ENCODE assay signal across 17 cellular contexts in the genomic region with DNA sequence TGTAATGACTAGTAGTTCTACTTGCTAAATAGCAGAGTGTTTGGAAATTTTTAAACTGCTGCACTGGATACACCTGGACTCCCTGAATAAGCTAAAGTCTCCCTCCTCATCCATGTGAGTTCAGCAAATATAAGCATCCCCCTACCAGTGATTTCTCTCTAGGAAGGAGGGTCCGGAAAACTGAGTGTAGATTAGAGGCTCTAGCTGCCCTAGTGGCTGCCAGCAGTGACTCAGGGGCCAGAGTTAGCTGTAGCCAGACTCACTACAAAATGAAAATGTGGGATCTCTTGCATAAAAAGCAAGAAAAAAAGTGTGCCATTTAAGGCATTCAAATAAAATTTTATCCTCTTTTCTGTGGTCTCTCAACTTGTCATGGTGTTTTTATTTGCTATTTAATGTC.
DNase-seq lines count a peak whose midpoint lies in the region; ATAC-seq and TF ChIP-seq lines count a peak whose summit lies in the region.
"Had no signal": no experiment of that assay in that cellular context is flagged by ENCODE, and none has a peak within 500 bp of the region (broad histone marks: within the 10 kb centered on the region; RNA-seq: fewer than 3 reads in every experiment).

No MANE protein-coding gene starts in this region.

- no peaks in the 10 kb centered on the region for H3F3A ChIP-seq in GM23338 (replicated peaks; ENCODE audit: low read depth)

- H4K20me1 ChIP-seq in GM23338 (replicated peaks; ENCODE audit: insufficient read depth) = no peaks in the 10 kb centered on the region

- H3K9me2 ChIP-seq in GM23338 (ENCODE audit: insufficient read depth) = 0 out of 2 replicates have a peak, but pooled peaks cover 4% of the 10 kb centered on the region

- H3K4me3 Mint-ChIP-seq in GM23338 (no peak overlapping the region), type B pancreatic cell (no peak overlapping the region), HFFc6 (no peak overlapping the region)
- H3K4me3 Mint-ChIP-seq: CD4-positive, alpha-beta T cell; H9; IgD-negative memory B cell had no signal

- no peak for TF ChIP-seq CTCF in GM23338 (conservative IDR thresholded peaks at IDR 0.05; ENCODE audit: low read depth in 2 of 2)
- TF ChIP-seq CTCF in type B pancreatic cell (conservative IDR thresholded peaks at IDR 0.05) = peak; percentile 36
- no peak for TF ChIP-seq CTCF in HFFc6 (IDR thresholded peaks at IDR 0.05)

- H3K4me1 Mint-ChIP-seq in GM23338 = peaks cover 7% of the 10 kb centered on the region; the same call in 1 of the 3 replicates
- H3K4me1 Mint-ChIP-seq in type B pancreatic cell (ENCODE audit: unreplicated experiment) = peaks cover 7% of the 10 kb centered on the region
- no peaks in the 10 kb centered on the region for H3K4me1 Mint-ChIP-seq in HFFc6 (ENCODE audit: low read depth)
- H3K4me1 Mint-ChIP-seq: IgD-negative memory B cell had no signal

- H3K4me1 ChIP-seq in GM23338 (ENCODE audit: insufficient read depth) (peaks cover 7% of the 10 kb centered on the region; the same call in 1 of the 2 replicates), right cardiac atrium (ENCODE audit: control insufficient read depth, insufficient read depth, low read length) (no peaks in the 10 kb centered on the region)
- H3K4me1 ChIP-seq: A549, Caco-2 had no signal

- H3K36me3 ChIP-seq in GM23338 (ENCODE audit: insufficient read depth) = no peaks in the 10 kb centered on the region

- no peaks in the 10 kb centered on the region for H3K79me2 ChIP-seq in GM23338 (replicated peaks; ENCODE audit: insufficient read depth)

- 32% methylated on average over 1 of the region's 1 CpG for WGBS in right cardiac atrium

- H3K27me3 ChIP-seq in GM23338 (ENCODE audit: insufficient read depth) (no peaks in the 10 kb centered on the region), right cardiac atrium (ENCODE audit: control insufficient read depth, insufficient read depth) (no peaks in the 10 kb centered on the region)

- H3K27ac ChIP-seq in GM23338 (ENCODE audit: low read depth) (no peak overlapping the region), right cardiac atrium (ENCODE audit: low read length) (no peak overlapping the region)
- H3K27ac ChIP-seq: 22Rv1, A549, C4-2B had no signal

- H3K27me3 Mint-ChIP-seq in GM23338 (ENCODE audit: insufficient read depth, low read depth, poor library complexity) (peaks cover 2% of the 10 kb centered on the region), type B pancreatic cell (no peaks in the 10 kb centered on the region), HFFc6 (ENCODE audit: insufficient read depth) (no peaks in the 10 kb centered on the region)
- H3K27me3 Mint-ChIP-seq: CD4-positive, alpha-beta T cell; IgD-negative memory B cell had no signal

- ATAC-seq in GM23338 (peak; percentile 28; the same call in 1 of the 3 replicates), right cardiac atrium (no peak)
- ATAC-seq: A549 had no signal

- no peak overlapping the region for H3K27ac Mint-ChIP-seq in GM23338
- peak overlapping the region; percentile 34 for H3K27ac Mint-ChIP-seq in type B pancreatic cell
- H3K27ac Mint-ChIP-seq in HFFc6 = no peak overlapping the region
- H3K27ac Mint-ChIP-seq: CD4-positive, alpha-beta T cell; IgD-negative memory B cell had no signal

- DNase-seq in GM23338 (ENCODE audit: low spot score) (no peak), astrocyte of the hippocampus (ENCODE audit: low read depth, low spot score) (peak; percentile 18), medulla oblongata (ENCODE audit: extremely low spot score) (peak; percentile 42), type B pancreatic cell (ENCODE audit: extremely low spot score, unreplicated experiment) (no peak), HFFc6 (no peak), NCI-H2227 (lab: John Stamatoyannopoulos, UW; ENCODE audit: unreplicated experiment) (no peak), right cardiac atrium (no peak)
- DNase-seq: AML-193; CD4-positive, alpha-beta T cell; DMS79; GDM1; H9 had no signal

- intact Hi-C loops in right cardiac atrium (cut with DNase I) = no loop called here

- H3K9me3 Mint-ChIP-seq in GM23338 = no peaks in the 10 kb centered on the region; the same call in 2 of the 3 replicates
- H3K9me3 Mint-ChIP-seq in type B pancreatic cell = peaks cover 7% of the 10 kb centered on the region
- H3K9me3 Mint-ChIP-seq in HFFc6 = peaks cover 51% of the 10 kb centered on the region

- H3K4me3 ChIP-seq in GM23338 (no peak overlapping the region), right cardiac atrium (ENCODE audit: low read length) (no peak overlapping the region)
- H3K4me3 ChIP-seq: A549 had no signal

- no peaks in the 10 kb centered on the region for H3K9me3 ChIP-seq in right cardiac atrium (ENCODE audit: control insufficient read depth, low read length)
- H3K9me3 ChIP-seq: A549, Caco-2 had no signal

- H2AFZ ChIP-seq in GM23338 = no peak overlapping the region

- H3K4me2 ChIP-seq in GM23338 = no peak overlapping the region
- H3K4me2 ChIP-seq: A549 had no signal

- H3K36me3 Mint-ChIP-seq in GM23338 (ENCODE audit: low read depth) (no peaks in the 10 kb centered on the region), type B pancreatic cell (no peaks in the 10 kb centered on the region), HFFc6 (ENCODE audit: low read depth) (no peaks in the 10 kb centered on the region)
- H3K36me3 Mint-ChIP-seq: IgD-negative memory B cell had no signal

TF ChIP-seq in GM23338, 12 proteins besides CTCF, POLR2A, EP300 and RAD21 (continues in another document):
- TF ChIP-seq STAT1 (IDR thresholded peaks at IDR 0.05; ENCODE audit: unreplicated experiment) (no peak), EZH2phosphoT487 (IDR thresholded peaks at IDR 0.05; ENCODE audit: unreplicated experiment) (no peak), POLR2AphosphoS5 (IDR thresholded peaks at IDR 0.05; ENCODE audit: low read depth) (no peak), JUNB (IDR thresholded peaks at IDR 0.05; ENCODE audit: unreplicated experiment) (no peak), NANOG (IDR thresholded peaks at IDR 0.05; ENCODE audit: borderline replicate concordance) (no peak)
- TF ChIP-seq, protein P1, sequence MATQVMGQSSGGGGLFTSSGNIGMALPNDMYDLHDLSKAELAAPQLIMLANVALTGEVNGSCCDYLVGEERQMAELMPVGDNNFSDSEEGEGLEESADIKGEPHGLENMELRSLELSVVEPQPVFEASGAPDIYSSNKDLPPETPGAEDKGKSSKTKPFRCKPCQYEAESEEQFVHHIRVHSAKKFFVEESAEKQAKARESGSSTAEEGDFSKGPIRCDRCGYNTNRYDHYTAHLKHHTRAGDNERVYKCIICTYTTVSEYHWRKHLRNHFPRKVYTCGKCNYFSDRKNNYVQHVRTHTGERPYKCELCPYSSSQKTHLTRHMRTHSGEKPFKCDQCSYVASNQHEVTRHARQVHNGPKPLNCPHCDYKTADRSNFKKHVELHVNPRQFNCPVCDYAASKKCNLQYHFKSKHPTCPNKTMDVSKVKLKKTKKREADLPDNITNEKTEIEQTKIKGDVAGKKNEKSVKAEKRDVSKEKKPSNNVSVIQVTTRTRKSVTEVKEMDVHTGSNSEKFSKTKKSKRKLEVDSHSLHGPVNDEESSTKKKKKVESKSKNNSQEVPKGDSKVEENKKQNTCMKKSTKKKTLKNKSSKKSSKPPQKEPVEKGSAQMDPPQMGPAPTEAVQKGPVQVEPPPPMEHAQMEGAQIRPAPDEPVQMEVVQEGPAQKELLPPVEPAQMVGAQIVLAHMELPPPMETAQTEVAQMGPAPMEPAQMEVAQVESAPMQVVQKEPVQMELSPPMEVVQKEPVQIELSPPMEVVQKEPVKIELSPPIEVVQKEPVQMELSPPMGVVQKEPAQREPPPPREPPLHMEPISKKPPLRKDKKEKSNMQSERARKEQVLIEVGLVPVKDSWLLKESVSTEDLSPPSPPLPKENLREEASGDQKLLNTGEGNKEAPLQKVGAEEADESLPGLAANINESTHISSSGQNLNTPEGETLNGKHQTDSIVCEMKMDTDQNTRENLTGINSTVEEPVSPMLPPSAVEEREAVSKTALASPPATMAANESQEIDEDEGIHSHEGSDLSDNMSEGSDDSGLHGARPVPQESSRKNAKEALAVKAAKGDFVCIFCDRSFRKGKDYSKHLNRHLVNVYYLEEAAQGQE (IDR thresholded peaks at IDR 0.05; ENCODE audit: unreplicated experiment) = no peak
- TF ChIP-seq, protein P2, sequence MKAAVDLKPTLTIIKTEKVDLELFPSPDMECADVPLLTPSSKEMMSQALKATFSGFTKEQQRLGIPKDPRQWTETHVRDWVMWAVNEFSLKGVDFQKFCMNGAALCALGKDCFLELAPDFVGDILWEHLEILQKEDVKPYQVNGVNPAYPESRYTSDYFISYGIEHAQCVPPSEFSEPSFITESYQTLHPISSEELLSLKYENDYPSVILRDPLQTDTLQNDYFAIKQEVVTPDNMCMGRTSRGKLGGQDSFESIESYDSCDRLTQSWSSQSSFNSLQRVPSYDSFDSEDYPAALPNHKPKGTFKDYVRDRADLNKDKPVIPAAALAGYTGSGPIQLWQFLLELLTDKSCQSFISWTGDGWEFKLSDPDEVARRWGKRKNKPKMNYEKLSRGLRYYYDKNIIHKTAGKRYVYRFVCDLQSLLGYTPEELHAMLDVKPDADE (IDR thresholded peaks at IDR 0.05) = no peak

Comparison
In these comparisons a context has a peak if more than half of its experiments do, and no peak if none do; other contexts are left out.
1. DNase-seq: peak in astrocyte of the hippocampus (single experiment) and medulla oblongata (single experiment); none in GM23338 (single experiment), type B pancreatic cell (single experiment), HFFc6 (single experiment), NCI-H2227 (single experiment) and right cardiac atrium (0 of 3).